8 cellular contexts compared by ENCODE assay signal in genomic region chr19:36573948-36574726, GRCh38. TPM values are rescaled to one million over a fixed set of nuclear protein-coding genes. Genes with fewer than 3 reads are reported as not detected.
DNase-seq lines count a peak whose midpoint lies in the region; ATAC-seq and TF ChIP-seq lines count a peak whose summit lies in the region.

No MANE protein-coding gene starts in this region.

- peak overlapping the region; percentile 63 for H3K4me2 ChIP-seq in H9 (ENCODE audit: insufficient read depth, insufficient read length, low read length)

- peak overlapping the region; percentile 67; the same call in 1 of the 2 replicates for H3K14ac ChIP-seq in H9 (ENCODE audit: insufficient read depth, low read length)

- POLR2A ChIA-PET in activated CD4-positive, alpha-beta memory T cell treated with anti-CD3 and anti-CD28 coated beads for 36 hours (lab: Charles Lee), result interaction anchor here (1.2 to 2.6 kb wide), 4 partner anchors 31 to 504 kb away, joined by 5 to 20 read pairs (median 8); partner anchors contain the start of genes ZNF345, ZNF382, ZNF420 and ZNF566

- H4K20me1 ChIP-seq in H9 (ENCODE audit: control insufficient read depth, insufficient read depth, insufficient read length), result no peaks in the 10 kb centered on the region

- H3K36me3 Mint-ChIP-seq in H9 (ENCODE audit: insufficient read depth in 1 of 3, low read depth in 3 of 3), result peaks cover 31 to 48% (median 45%) of the 10 kb centered on the region in 3 experiments
- peaks cover 55% of the 10 kb centered on the region for H3K36me3 Mint-ChIP-seq in activated CD4-positive, alpha-beta memory T cell treated with anti-CD3 and anti-CD28 coated beads for 36 hours

- no peak overlapping the region for H3K4ac ChIP-seq in H9 (ENCODE audit: low read depth, low read length)

- CTCF ChIA-PET in activated CD4-positive, alpha-beta memory T cell treated with anti-CD3 and anti-CD28 coated beads for 36 hours (lab: Charles Lee), result interaction anchor here (1.3 kb wide), 1 partner anchor 46 kb away, joined by 4 read pairs; the partner anchor contains the start of gene ZNF260

- no peak overlapping the region for H3T11ph ChIP-seq in H9 (ENCODE audit: low read length)

- ATAC-seq in heart left ventricle (peak in 3 of 4 donors; percentile 3 to 12 (median 3)), GM18873 (IDR thresholded peaks at IDR 0.05; ENCODE audit: low FRiP score, unreplicated experiment) (no peak)

- H3K4me1 ChIP-seq in H9 (ENCODE audit: insufficient read depth, low read length) (0 out of 2 replicates have a peak, but pooled peaks cover 4% of the 10 kb centered on the region), heart left ventricle (peaks cover 0 to 27% (median 20%) of the 10 kb centered on the region in 12 donors)

- H4K5ac ChIP-seq in H9 (ENCODE audit: insufficient read length, low read depth, low read length), result no peak overlapping the region

- peak overlapping the region; percentile 79 for H3K9ac ChIP-seq in H9 (ENCODE audit: extremely low read depth, insufficient read length, low read length)

- no peak overlapping the region for H2AK5ac ChIP-seq in H9 (ENCODE audit: insufficient read length, low read length)

- H3K79me1 ChIP-seq in H9 (ENCODE audit: insufficient read depth, low read depth, low read length, poor library complexity, severe bottlenecking), result no peaks in the 10 kb centered on the region

- peak; percentile 19 for DNase-seq in ACHN
- no peak for DNase-seq in H9
- DNase-seq in activated CD4-positive, alpha-beta memory T cell treated with anti-CD3 and anti-CD28 coated beads for 36 hours, result no peak
- DNase-seq in heart left ventricle, result no peak
- DNase-seq in renal cortical epithelial cell (ENCODE audit: low read depth), result peak; percentile 37
- DNase-seq in posterior cingulate gyrus, result no peak
- no peak for DNase-seq in posterior vena cava (ENCODE audit: low spot score)

- TF ChIP-seq CTCF in H9 (conservative IDR thresholded peaks at IDR 0.05) (no peak), heart left ventricle (IDR thresholded peaks at IDR 0.05) (no peak)

- H4K91ac ChIP-seq in H9 (ENCODE audit: insufficient read length, low read depth, low read length), result no peak overlapping the region

- H2BK12ac ChIP-seq in H9 (ENCODE audit: insufficient read length, low read depth, low read length), result no peak overlapping the region

- H3K9me3 ChIP-seq in H9 (ENCODE audit: control insufficient read depth, low read depth, low read length) (no peaks in the 10 kb centered on the region), heart left ventricle (peaks cover 0 to 35% (median 0%) of the 10 kb centered on the region in 12 donors)

- H3K27ac Mint-ChIP-seq in H9, result peak overlapping the region; percentile 79 to 96 (median 92); a peak in 4 of 7 replicates
- peak overlapping the region; percentile 92 for H3K27ac Mint-ChIP-seq in activated CD4-positive, alpha-beta memory T cell treated with anti-CD3 and anti-CD28 coated beads for 36 hours

- H2BK15ac ChIP-seq in H9 (ENCODE audit: low read depth, low read length), result no peak overlapping the region

- peaks cover 6% of the 10 kb centered on the region for H3K23me2 ChIP-seq in H9 (ENCODE audit: insufficient read length, low read depth, low read length, poor library complexity, severe bottlenecking)

- H3K56ac ChIP-seq in H9 (ENCODE audit: insufficient read length, low read depth, low read length), result no peak overlapping the region

- H2BK120ac ChIP-seq in H9 (ENCODE audit: low read depth, low read length, poor library complexity, severe bottlenecking), result no peak overlapping the region

- H3K18ac ChIP-seq in H9 (ENCODE audit: insufficient read length, low read depth, low read length), result no peak overlapping the region

- no peaks in the 10 kb centered on the region for H3K27me3 Mint-ChIP-seq in H9 (ENCODE audit: low read depth)
- H3K27me3 Mint-ChIP-seq in activated CD4-positive, alpha-beta memory T cell treated with anti-CD3 and anti-CD28 coated beads for 36 hours, result no peaks in the 10 kb centered on the region

- H3K79me2 ChIP-seq in H9 (ENCODE audit: insufficient read depth, low read length), result peaks cover 9% of the 10 kb centered on the region; the same call in 1 of the 2 replicates

- H3K4me3 ChIP-seq in heart left ventricle, result peak overlapping the region; percentile 55 to 93 (median 79)

- no peak overlapping the region for H3K27ac ChIP-seq in H9 (ENCODE audit: insufficient read length, low read depth, low read length)
- peak overlapping the region in 11 of 12 donors; percentile 30 to 90 (median 86) for H3K27ac ChIP-seq in heart left ventricle

- no peak overlapping the region for H4K8ac ChIP-seq in H9 (replicated peaks; ENCODE audit: insufficient read length, low read depth, low read length)

- H3K36me3 ChIP-seq in heart left ventricle, result peaks cover 2 to 59% (median 34%) of the 10 kb centered on the region in 9 donors

- intact Hi-C loops in activated CD4-positive, alpha-beta memory T cell treated with anti-CD3 and anti-CD28 coated beads for 36 hours (cut with micrococcal nuclease), result loop anchor here (1.0 to 5.0 kb wide), 6 partner anchors 30 to 265 kb away; partner anchors contain the start of genes ZFP14, ZNF260, ZNF461 and ZNF566
- intact Hi-C loops in heart left ventricle (cut with DNase I) (loop anchor here in 2 of 10 donors (5.0 kb wide), 1 partner anchor 47 kb away; the partner anchor contains the start of gene ZNF260 (in 2 of the 2)), posterior cingulate gyrus (cut with DNase I) (loop anchor here (5.0 kb wide), 1 partner anchor 47 kb away; the partner anchor contains the start of gene ZNF260), posterior vena cava (cut with DNase I) (no loop called here)

- H3K4me3 Mint-ChIP-seq in H9, result peak overlapping the region; percentile 86 to 95
- H3K4me3 Mint-ChIP-seq in activated CD4-positive, alpha-beta memory T cell treated with anti-CD3 and anti-CD28 coated beads for 36 hours, result peak overlapping the region; percentile 87

- H3K23ac ChIP-seq in H9 (ENCODE audit: insufficient read length, low read depth, low read length), result no peak overlapping the region

- peaks cover 3 to 19% of the 10 kb centered on the region in 2 experiments; a peak in 3 of 5 replicates for H3K9me3 Mint-ChIP-seq in H9
- peaks cover 8% of the 10 kb centered on the region for H3K9me3 Mint-ChIP-seq in activated CD4-positive, alpha-beta memory T cell treated with anti-CD3 and anti-CD28 coated beads for 36 hours

- H3K4me1 Mint-ChIP-seq in H9, result peaks cover 14 to 20% of the 10 kb centered on the region in 2 experiments
- peaks cover 30% of the 10 kb centered on the region for H3K4me1 Mint-ChIP-seq in activated CD4-positive, alpha-beta memory T cell treated with anti-CD3 and anti-CD28 coated beads for 36 hours (ENCODE audit: low read depth)

- H3K27me3 ChIP-seq in H9 (ENCODE audit: insufficient read depth, low read length) (no peaks in the 10 kb centered on the region), heart left ventricle (no peaks in the 10 kb centered on the region)

- no peak for TF ChIP-seq POLR2A in heart left ventricle (IDR thresholded peaks at IDR 0.05)

- in situ Hi-C loops in ACHN (cut with HindIII; ENCODE audit: low pct_ligation_motif_present, low pct_unique_long_range_greater_than_20kb, low sequenced_read_pairs), result no loop called here

- H2AFZ ChIP-seq in H9 (ENCODE audit: low read length), result no peak overlapping the region

- H2BK5ac ChIP-seq in H9 (ENCODE audit: insufficient read length, low read length), result no peak overlapping the region

- no peak overlapping the region for H2BK20ac ChIP-seq in H9 (ENCODE audit: low read depth, low read length, poor library complexity, severe bottlenecking)

- WGBS in H9 (ENCODE audit: extremely low coverage, insufficient read length, low lambda C conversion rate), result no CpG with 5 or more reads among the region's 15 CpGs
- WGBS in heart left ventricle, 4 donors, result 31 to 37% (median 35%) methylated on average over 15 of the region's 15 CpGs

RNA-seq across cellular contexts. Expression of gene ZNF529, which starts 1.0 kb away (rescaled TPM):
- total RNA-seq in H9 (2021), result 16.9 and 19.9 TPM in 2 replicates
- total RNA-seq in activated CD4-positive, alpha-beta memory T cell treated with anti-CD3 and anti-CD28 coated beads for 36 hours, result 10 to 100 TPM; 14.3 to 15.4 TPM
- 10 to 100 TPM; 10.0 to 17.8 (median 13.5) TPM for total RNA-seq in heart left ventricle
- polyA plus RNA-seq in heart left ventricle, result 1 to 10 TPM; 7.2 to 7.8 TPM
- 8.2 and 16.7 TPM in 2 replicates for total RNA-seq in renal cortical epithelial cell
- total RNA-seq in posterior vena cava, result 10 to 100 TPM; 13.9 to 15.9 TPM

RNA-seq across cellular contexts. Expression of gene ZNF382, which starts 31.0 kb away (rescaled TPM):
- total RNA-seq in H9 (2021) (10.8 TPM in 2 replicates), heart left ventricle (10 to 100 TPM; 12.0 to 21.2 (median 15.7) TPM), renal cortical epithelial cell (5.6 and 19.0 TPM in 2 replicates), posterior vena cava (1 to 10 TPM; 7.3 to 7.4 TPM)
- 10 to 100 TPM; 10.9 to 14.8 TPM for total RNA-seq in activated CD4-positive, alpha-beta memory T cell treated with anti-CD3 and anti-CD28 coated beads for 36 hours
- 1 to 10 TPM; 4.3 to 5.4 TPM for polyA plus RNA-seq in heart left ventricle

RNA-seq across cellular contexts. Expression of gene ZNF260, which starts 46.1 kb away (rescaled TPM):
- 22.5 and 26.1 TPM in 2 replicates for total RNA-seq in H9 (2021)
- total RNA-seq in activated CD4-positive, alpha-beta memory T cell treated with anti-CD3 and anti-CD28 coated beads for 36 hours, result 1 to 10 TPM; 3.7 TPM
- 10 to 100 TPM in 4 of 9 donors, 1 to 10 TPM in 5; 5.2 to 13.7 (median 8.5) TPM for total RNA-seq in heart left ventricle
- 1 to 10 TPM; 3.4 to 5.7 TPM for polyA plus RNA-seq in heart left ventricle
- 20.8 and 34.5 TPM in 2 replicates for total RNA-seq in renal cortical epithelial cell
- 10 to 100 TPM in 1 of 2 donors, 1 to 10 TPM in 1; 7.6 to 11.8 TPM for total RNA-seq in posterior vena cava

Comparison
In these comparisons a context has a peak if more than half of its experiments do, and no peak if none do; other contexts are left out.
1. DNase-seq: peak in ACHN (single experiment) and renal cortical epithelial cell (single experiment); none in H9 (single experiment), activated CD4-positive, alpha-beta memory T cell treated with anti-CD3 and anti-CD28 coated beads for 36 hours (single experiment), heart left ventricle (0 of 5), posterior cingulate gyrus (0 of 10) and posterior vena cava (single experiment).
2. intact Hi-C loops: an anchor here in activated CD4-positive, alpha-beta memory T cell treated with anti-CD3 and anti-CD28 coated beads for 36 hours (1.0 to 5.0 kb wide) and posterior cingulate gyrus (5.0 kb wide); none called in posterior vena cava.